8 cellular contexts compared by ENCODE assay signal in the genomic region with DNA sequence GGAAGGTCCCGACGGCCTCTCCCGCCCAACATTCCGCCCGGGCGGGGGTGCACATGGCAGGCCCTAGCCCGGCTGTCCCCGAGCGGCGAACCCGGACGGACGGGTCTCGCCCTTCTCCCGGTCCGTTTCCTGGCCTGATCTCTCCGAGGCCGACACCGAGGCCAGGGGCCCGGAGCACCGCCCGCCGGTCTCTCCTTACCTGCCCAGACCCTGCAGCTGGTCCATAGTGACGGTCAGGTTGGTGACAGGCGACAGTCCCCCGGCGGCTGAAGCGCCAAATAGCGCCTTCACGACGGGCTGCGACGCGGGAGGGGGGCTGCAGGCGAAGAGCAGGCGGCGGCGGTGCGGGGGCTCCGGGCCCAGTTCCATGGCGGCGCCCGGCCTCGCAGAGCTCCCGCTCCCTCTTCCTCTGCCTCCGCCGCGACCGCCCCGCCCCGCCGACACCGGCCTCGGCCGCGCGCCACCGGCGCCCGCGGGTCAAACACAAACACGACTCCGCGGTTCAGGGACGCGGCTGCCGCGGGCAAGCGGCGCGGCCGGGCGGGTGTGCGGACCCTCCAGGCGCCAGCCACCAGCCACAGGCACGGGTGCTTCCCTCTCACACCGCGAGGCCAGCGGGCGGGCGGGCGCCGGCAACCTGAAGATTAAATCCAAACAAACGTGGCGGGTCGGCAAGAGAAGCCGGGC. TPM values are rescaled to one million over a fixed set of nuclear protein-coding genes. Genes with fewer than 3 reads are reported as not detected.
A peak's percentile ranks its signal among the peaks of the same experiment; 100 is the strongest.
DNase-seq lines count a peak whose midpoint lies in the region; ATAC-seq and TF ChIP-seq lines count a peak whose summit lies in the region.

No MANE protein-coding gene starts in this region.

- intact Hi-C loops in MCF 10A (cut with micrococcal nuclease): no loop called here

- H3K36me3 Mint-ChIP-seq in MCF 10A (ENCODE audit: insufficient read depth, unreplicated experiment): peaks cover 18% of the 10 kb centered on the region

- H3K79me2 ChIP-seq in OCI-LY1 (ENCODE audit: insufficient read depth, low read length): peaks cover 13% of the 10 kb centered on the region

- H3K9me3 Mint-ChIP-seq in MCF 10A (ENCODE audit: unreplicated experiment): no peaks in the 10 kb centered on the region

- peaks cover 26% of the 10 kb centered on the region for H3K4me1 ChIP-seq in OCI-LY1 (ENCODE audit: insufficient read depth, low read length, severe bottlenecking)

- CTCF ChIA-PET in MCF 10A (lab: Yijun Ruan, JAX): interaction anchor here (0.5 to 1.8 kb wide), 5 partner anchors 15 to 346 kb away, joined by 3 to 7 read pairs (median 3); no protein-coding TSS in a partner anchor

- POLR2A ChIA-PET in MCF 10A (lab: Yijun Ruan, JAX): interaction anchor here (0.6 to 2.4 kb wide), 21 partner anchors 10 to 731 kb away, joined by 3 to 10 read pairs (median 3); a partner anchor contains a TSS

- peak overlapping the region; percentile 13 for H3K27ac Mint-ChIP-seq in MCF 10A (ENCODE audit: low read depth, unreplicated experiment)

- ATAC-seq in HG02678 (IDR thresholded peaks at IDR 0.05; ENCODE audit: unreplicated experiment) (peak; percentile 28), left lobe of liver (peak; percentile 72)

- no peaks in the 10 kb centered on the region for H3F3A ChIP-seq in OCI-LY1 (ENCODE audit: insufficient read depth, low read length)

- H3K27ac ChIP-seq in OCI-LY1 (ENCODE audit: low read depth, low read length, poor library complexity, severe bottlenecking): peak overlapping the region; percentile 73

- H4K20me1 ChIP-seq in OCI-LY1 (ENCODE audit: insufficient read depth, low read length): no peaks in the 10 kb centered on the region

- DNase-seq in SIG-M5 treated with dmso at 0.1 percent for 504 hours (lab: John Stamatoyannopoulos, UW; ENCODE audit: unreplicated experiment) (peak; percentile 20), SIG-M5 (lab: John Stamatoyannopoulos, UW) (no peak), MCF 10A (ENCODE audit: unreplicated experiment) (no peak), left lobe of liver (ENCODE audit: low spot score) (no peak), NCI-H1436 (lab: John Stamatoyannopoulos, UW) (no peak)
- DNase-seq in stimulated activated CD4-positive, alpha-beta T cell treated with anti-CD3 and anti-CD28 coated beads, TNF-alpha, amount 100 ng/mL, for 4 hours (ENCODE audit: low read depth in 3 of 3): peak in 2 of 3 experiments; percentile 2 to 10

- H3K4me1 Mint-ChIP-seq in MCF 10A (ENCODE audit: insufficient read depth, unreplicated experiment): peaks cover 11% of the 10 kb centered on the region

- H3K36me3 ChIP-seq in OCI-LY1 (ENCODE audit: insufficient read depth, low read length): peaks cover 42% of the 10 kb centered on the region

- H3K27me3 ChIP-seq in OCI-LY1 (ENCODE audit: insufficient read depth, low read length): no peaks in the 10 kb centered on the region

- H3K4me3 ChIP-seq in OCI-LY1 (ENCODE audit: low read depth, low read length, poor library complexity, severe bottlenecking): peak overlapping the region; percentile 79

- no peaks in the 10 kb centered on the region for H3K27me3 Mint-ChIP-seq in MCF 10A (ENCODE audit: insufficient read depth, unreplicated experiment)

- peak overlapping the region; percentile 92 for H3K4me2 ChIP-seq in OCI-LY1 (ENCODE audit: low read length)

- no peak for TF ChIP-seq CTCF in OCI-LY1 (IDR thresholded peaks at IDR 0.05; ENCODE audit: low read length)
- TF ChIP-seq CTCF in MCF 10A (IDR thresholded peaks at IDR 0.05; ENCODE audit: unreplicated experiment): no peak

- no TSS peak for BruUV-seq in MCF 10A (replicated peaks; lab: Mats Ljungman, UMichigan)

- H2AFZ ChIP-seq in OCI-LY1 (ENCODE audit: low read length): no peak overlapping the region

- peak overlapping the region; percentile 79 for H3K4me3 Mint-ChIP-seq in MCF 10A (ENCODE audit: unreplicated experiment)

- H3K9me3 ChIP-seq in OCI-LY1 (ENCODE audit: low read length): no peaks in the 10 kb centered on the region

- no peaks in the 10 kb centered on the region for H3K9me2 ChIP-seq in OCI-LY1 (ENCODE audit: low read depth, low read length)

- peak overlapping the region; percentile 93 for H3K9ac ChIP-seq in OCI-LY1 (ENCODE audit: low read length)

RNA-seq across cellular contexts. Expression of a gene that starts 0.5 kb away (rescaled TPM):
- total RNA-seq in MCF 10A (2022) (7.3 and 8.6 TPM in 2 replicates), left lobe of liver (0.58 TPM)

RNA-seq across cellular contexts. Expression of a gene that starts 35.6 kb away (rescaled TPM):
- 0.72 and 2.4 TPM in 2 replicates for total RNA-seq in MCF 10A (2022)
- total RNA-seq in left lobe of liver: 0.40 TPM

RNA-seq across cellular contexts. Expression of a gene that starts 53.2 kb away (rescaled TPM):
- total RNA-seq in MCF 10A (2022) (5.6 and 5.7 TPM in 2 replicates), left lobe of liver (2.2 TPM)

Comparison
In these comparisons a context has a peak if more than half of its experiments do, and no peak if none do; other contexts are left out.
1. DNase-seq: peak in SIG-M5 treated with dmso at 0.1 percent for 504 hours (single experiment) and stimulated activated CD4-positive, alpha-beta T cell treated with anti-CD3 and anti-CD28 coated beads, TNF-alpha, amount 100 ng/mL, for 4 hours (2 of 3); none in SIG-M5 (single experiment), MCF 10A (single experiment), left lobe of liver (single experiment) and NCI-H1436 (single experiment).